ENCODE assay signal across 16 cellular contexts in genomic region chr18:76592981-76593381, GRCh38.
DNase-seq lines count a peak whose midpoint lies in the region; ATAC-seq and TF ChIP-seq lines count a peak whose summit lies in the region.
"Had no signal": no experiment of that assay in that cellular context is flagged by ENCODE, and none has a peak within 500 bp of the region (broad histone marks: within the 10 kb centered on the region; RNA-seq: fewer than 3 reads in every experiment).

No MANE protein-coding gene starts in this region.

- H3K27me3 ChIP-seq in PC-9 (ENCODE audit: insufficient read depth, low read depth) (0 out of 2 replicates have a peak, but pooled peaks cover 5% of the 10 kb centered on the region), osteoblast (ENCODE audit: insufficient read depth, low read length) (peaks cover 13% of the 10 kb centered on the region), upper lobe of right lung (no peaks in the 10 kb centered on the region), A673 (replicated peaks; ENCODE audit: insufficient read depth, low read depth, low read length, poor library complexity) (no peaks in the 10 kb centered on the region)

- CTCF ChIA-PET in PC-9 (lab: Charles Lee): no interaction called here
- CTCF ChIA-PET in A673 (lab: Charles Lee): no interaction called here

- intact Hi-C loops in PC-9 (cut with micrococcal nuclease; ENCODE audit: unreplicated experiment) (no loop called here), upper lobe of right lung (cut with DNase I) (no loop called here), A673 (cut with micrococcal nuclease; ENCODE audit: unreplicated experiment) (no loop called here)

- H2AFZ ChIP-seq in PC-9: no peak overlapping the region
- peak overlapping the region; percentile 41 for H2AFZ ChIP-seq in osteoblast (ENCODE audit: low read length)

- H3F3A ChIP-seq in PC-9 (ENCODE audit: insufficient read depth, low read depth): 0 out of 2 replicates have a peak, but pooled peaks cover 3% of the 10 kb centered on the region

- POLR2A ChIA-PET in PC-9 (lab: Charles Lee; ENCODE audit: unreplicated experiment) (no interaction called here), A673 (lab: Charles Lee; ENCODE audit: low non-redundant PET) (no interaction called here)

- H3K4me2 ChIP-seq in PC-9: peak overlapping the region; percentile 17
- H3K4me2 ChIP-seq in osteoblast (ENCODE audit: insufficient read depth, low read length): peak overlapping the region; percentile 58

- ATAC-seq in upper lobe of right lung (no peak), HG03469 (IDR thresholded peaks at IDR 0.05; ENCODE audit: unreplicated experiment) (no peak)
- ATAC-seq: HCT116; left cardiac atrium; stimulated activated naive CD8-positive, alpha-beta T cell treated with anti-CD3 and anti-CD28 coated beads, Interleukin-15, Interleukin-2, amounts not matched to agents 100 U/mL and 50 U/mL, for 24 hours had no signal

- H3K4me1 ChIP-seq in PC-9 (replicated peaks; ENCODE audit: insufficient read depth) (no peaks in the 10 kb centered on the region), osteoblast (ENCODE audit: insufficient read depth, low read length) (no peaks in the 10 kb centered on the region), upper lobe of right lung (peaks cover 8% of the 10 kb centered on the region), A673 (ENCODE audit: insufficient read depth, low read length, poor library complexity, severe bottlenecking) (no peaks in the 10 kb centered on the region)

- H3K9me2 ChIP-seq in PC-9 (ENCODE audit: insufficient read depth): no peaks in the 10 kb centered on the region

- H3K9me3 ChIP-seq in PC-9 (ENCODE audit: insufficient read depth, low read depth) (no peaks in the 10 kb centered on the region), osteoblast (ENCODE audit: low read depth, low read length) (no peaks in the 10 kb centered on the region), upper lobe of right lung (no peaks in the 10 kb centered on the region), A673 (ENCODE audit: low read depth, low read length, poor library complexity, severe bottlenecking) (no peaks in the 10 kb centered on the region)

- no peaks in the 10 kb centered on the region for H3K36me3 ChIP-seq in PC-9 (ENCODE audit: low read depth)
- H3K36me3 ChIP-seq in osteoblast (ENCODE audit: insufficient read depth, low read length): no peaks in the 10 kb centered on the region
- no peaks in the 10 kb centered on the region for H3K36me3 ChIP-seq in upper lobe of right lung
- H3K36me3 ChIP-seq in A673 (ENCODE audit: insufficient read depth, low read length, poor library complexity, severe bottlenecking): no peaks in the 10 kb centered on the region

- H4K20me1 ChIP-seq in PC-9 (ENCODE audit: insufficient read depth) (no peaks in the 10 kb centered on the region), osteoblast (ENCODE audit: insufficient read depth, low read length) (no peaks in the 10 kb centered on the region)

- H3K27ac ChIP-seq in PC-9 (no peak overlapping the region), osteoblast (ENCODE audit: low read depth, low read length) (no peak overlapping the region), upper lobe of right lung (no peak overlapping the region), A673 (ENCODE audit: low read depth, low read length, poor library complexity, severe bottlenecking) (no peak overlapping the region)
- H3K27ac ChIP-seq: RWPE1 had no signal

- BruUV-seq in PC-9 (replicated peaks; lab: Mats Ljungman, UMichigan): no TSS peak
- BruUV-seq in A673 (replicated peaks; lab: Mats Ljungman, UMichigan): no TSS peak

- DNase-seq in NCI-H1436 (lab: John Stamatoyannopoulos, UW) (peak; percentile 34), NCI-H1436 treated with DMSO at 0.1 percent for 48 hours (lab: John Stamatoyannopoulos, UW) (no peak), PC-9 (no peak), fibroblast of villous mesenchyme (ENCODE audit: low read depth) (peak; percentile 79), osteoblast (ENCODE audit: insufficient read length, low spot score, missing footprints) (no peak), upper lobe of right lung (no peak), A673 (ENCODE audit: low spot score) (no peak)
- DNase-seq: activated CD4-positive, alpha-beta T cell treated with anti-CD3 and anti-CD28 coated beads for 1 hour; CD4-positive, alpha-beta memory T cell; left cardiac atrium; NCI-H1105 treated with DMSO at 0.1 percent for 48 hours; NCI-H526 treated with DMSO at 0.1 percent for 48 hours; stimulated activated naive CD8-positive, alpha-beta T cell treated with anti-CD3 and anti-CD28 coated beads, Interleukin-15, Interleukin-2, amounts not matched to agents 100 U/mL and 50 U/mL, for 24 hours had no signal

- TF ChIP-seq CTCF in PC-9 (conservative IDR thresholded peaks at IDR 0.05): no peak
- no peak for TF ChIP-seq CTCF in fibroblast of villous mesenchyme (IDR thresholded peaks at IDR 0.05; ENCODE audit: insufficient read depth, low read depth, low read length)
- no peak for TF ChIP-seq CTCF in osteoblast (IDR thresholded peaks at IDR 0.05; ENCODE audit: extremely low read depth, low read depth, low read length)
- TF ChIP-seq CTCF in upper lobe of right lung (IDR thresholded peaks at IDR 0.05): no peak
- no peak for TF ChIP-seq CTCF in A673 (conservative IDR thresholded peaks at IDR 0.05; ENCODE audit: low read depth, low read length)

- H3K4me3 ChIP-seq in PC-9: no peak overlapping the region
- peak overlapping the region; percentile 10 for H3K4me3 ChIP-seq in fibroblast of villous mesenchyme (ENCODE audit: low read depth, low read length)
- H3K4me3 ChIP-seq in osteoblast (ENCODE audit: insufficient read depth, low read length): peak overlapping the region; percentile 28
- H3K4me3 ChIP-seq in upper lobe of right lung: no peak overlapping the region
- H3K4me3 ChIP-seq in A673 (ENCODE audit: low read depth, low read length, poor library complexity, severe bottlenecking): no peak overlapping the region

- H3K79me2 ChIP-seq in PC-9 (ENCODE audit: low read depth) (no peaks in the 10 kb centered on the region), osteoblast (ENCODE audit: insufficient read depth, low read length) (no peaks in the 10 kb centered on the region)

Comparison
In these comparisons a context has a peak if more than half of its experiments do, and no peak if none do; other contexts are left out.
1. DNase-seq: peak in NCI-H1436 (single experiment) and fibroblast of villous mesenchyme (single experiment); none in NCI-H1436 treated with DMSO at 0.1 percent for 48 hours (single experiment), PC-9 (0 of 2), osteoblast (single experiment), upper lobe of right lung (single experiment) and A673 (single experiment).
2. H3K4me3 ChIP-seq: peak in fibroblast of villous mesenchyme (single experiment) and osteoblast (single experiment); none in PC-9 (single experiment), upper lobe of right lung (single experiment) and A673 (single experiment).